Comparison of ENCODE assay signal across 13 cellular contexts in genomic region chr19:38221919-38222828, GRCh38. TPM values are rescaled to one million over a fixed set of nuclear protein-coding genes. Genes with fewer than 3 reads are reported as not detected.
"Had no signal": no experiment of that assay in that cellular context is flagged by ENCODE, and none has a peak within 500 bp of the region (broad histone marks: within the 10 kb centered on the region; RNA-seq: fewer than 3 reads in every experiment).

No MANE protein-coding gene starts in this region.

- ATAC-seq: natural killer cell, pancreas, T-helper 17 cell had no signal

- DNase-seq: activated B cell treated with CpG ODN at 0.5 μM for 24 hours; activated CD4-positive, alpha-beta T cell treated with anti-CD3 and anti-CD28 coated beads, Interleukin-2, amount 10 ng/mL, durations not matched to agents 24 days and 14 days; activated naive CD4-positive, alpha-beta T cell treated with anti-CD3 and anti-CD28 coated beads for 36 hours; effector CD4-positive, alpha-beta T cell; natural killer cell; pancreas; retina; stimulated activated CD4-positive, alpha-beta T cell treated with anti-CD3 and anti-CD28 coated beads, Interleukin-15, amount 100 ng/mL, for 24 hours; T-helper 17 cell; thyroid gland had no signal

- H3K4me3 Mint-ChIP-seq: activated naive CD4-positive, alpha-beta T cell treated with anti-CD3 and anti-CD28 coated beads for 36 hours; natural killer cell had no signal

- H3K36me3 Mint-ChIP-seq: natural killer cell had no signal

- H3K9me3 Mint-ChIP-seq: activated B cell treated with CpG ODN at 0.5 μM for 24 hours; activated CD4-positive, alpha-beta T cell treated with anti-CD3 and anti-CD28 coated beads, Interleukin-2, amount 10 ng/mL, durations not matched to agents 24 days and 14 days; activated naive CD4-positive, alpha-beta T cell treated with anti-CD3 and anti-CD28 coated beads for 36 hours; natural killer cell had no signal

- FAIRE-seq: pancreas had no signal

- H3K27ac Mint-ChIP-seq: activated B cell treated with CpG ODN at 0.5 μM for 24 hours; activated CD4-positive, alpha-beta T cell treated with anti-CD3 and anti-CD28 coated beads, Interleukin-2, amount 10 ng/mL, durations not matched to agents 24 days and 14 days; activated naive CD4-positive, alpha-beta T cell treated with anti-CD3 and anti-CD28 coated beads for 36 hours; natural killer cell; T-helper 17 cell had no signal

- H3K27ac ChIP-seq: coronary artery, epithelial cell of prostate, pancreas, thyroid gland, vagina had no signal

- H3K36me3 ChIP-seq: pancreas, thyroid gland, vagina had no signal

- H3K4me3 ChIP-seq: coronary artery, pancreas, thyroid gland, vagina had no signal

- H3K9me3 ChIP-seq: pancreas, thyroid gland, vagina had no signal

RNA-seq across cellular contexts. Expression of gene DPF1, which starts 1.8 kb away (rescaled TPM):
- total RNA-seq: activated B cell treated with CpG ODN at 0.5 μM for 24 hours, natural killer cell, T-helper 17 cell, thyroid gland, vagina had no signal

RNA-seq across cellular contexts. Expression of gene PPP1R14A, which starts 34.0 kb away (rescaled TPM):
- total RNA-seq: activated naive CD4-positive, alpha-beta T cell treated with anti-CD3 and anti-CD28 coated beads for 36 hours had no signal
